8 cellular contexts compared by ENCODE assay signal in the genomic region with DNA sequence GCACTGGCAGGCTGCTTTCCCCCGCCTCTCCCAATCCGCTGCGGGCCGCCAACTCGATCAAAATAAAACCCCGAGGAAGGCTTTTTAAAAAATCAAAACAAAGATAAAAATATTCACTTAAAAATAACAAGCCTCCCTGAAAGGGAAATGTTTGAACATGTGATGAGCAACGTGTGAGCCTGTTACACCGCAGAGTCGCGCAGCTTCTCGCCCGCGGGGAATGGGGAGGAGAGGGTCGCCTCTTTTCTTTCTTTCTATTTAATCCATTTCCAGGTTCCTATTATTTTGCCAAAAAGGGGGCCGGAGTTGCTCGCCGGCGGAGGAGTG.
DNase-seq lines count a peak whose midpoint lies in the region; ATAC-seq and TF ChIP-seq lines count a peak whose summit lies in the region.

No MANE protein-coding gene starts in this region.

- DNase-seq in H7 = no peak
- no peak for DNase-seq in WTC11 (ENCODE audit: low spot score)
- no peak for DNase-seq in body of pancreas
- no peak for DNase-seq in NCI-H82 treated with DMSO at 0.1 percent for 48 hours (lab: John Stamatoyannopoulos, UW; ENCODE audit: unreplicated experiment)
- no peak for DNase-seq in activated CD8-positive, alpha-beta memory T cell treated with anti-CD3 and anti-CD28 coated beads for 24 hours

- H3K27ac ChIP-seq in iPS-18a (ENCODE audit: low read length) (no peak overlapping the region), body of pancreas (no peak overlapping the region)

- no peaks in the 10 kb centered on the region for H3K36me3 Mint-ChIP-seq in WTC11

- no peak for TF ChIP-seq POLR2A in body of pancreas (IDR thresholded peaks at IDR 0.05)

- POLR2A ChIA-PET in WTC11 (lab: Charles Lee) = interaction anchor here (1.5 kb wide), 1 partner anchor 21 kb away, joined by 5 read pairs; no protein-coding TSS in a partner anchor

- H3K4me1 Mint-ChIP-seq in WTC11 = peaks cover 13% of the 10 kb centered on the region

- H3K4me3 Mint-ChIP-seq in WTC11 = peak overlapping the region; percentile 85

- H3K4me1 ChIP-seq in iPS-18a (ENCODE audit: control insufficient read depth, low read depth, low read length) (peaks cover 5% of the 10 kb centered on the region), skeletal muscle satellite cell (ENCODE audit: control insufficient read depth, insufficient read depth, low read length) (no peaks in the 10 kb centered on the region), body of pancreas (no peaks in the 10 kb centered on the region)

- peaks cover 91% of the 10 kb centered on the region for H3K27me3 Mint-ChIP-seq in WTC11 (ENCODE audit: low read depth)

- no peaks in the 10 kb centered on the region for H3K36me3 ChIP-seq in H7 (replicated peaks; ENCODE audit: control insufficient read depth, insufficient read depth, low read length)
- no peaks in the 10 kb centered on the region for H3K36me3 ChIP-seq in iPS-18a (ENCODE audit: control insufficient read depth, low read depth, low read length)
- no peaks in the 10 kb centered on the region for H3K36me3 ChIP-seq in skeletal muscle satellite cell (ENCODE audit: insufficient read depth, low read length)
- H3K36me3 ChIP-seq in body of pancreas (replicated peaks in 1 of 2; ENCODE audit: insufficient read depth in 1 of 2, low read depth in 2 of 2) = no peaks in the 10 kb centered on the region

- H3K4me2 ChIP-seq in skeletal muscle satellite cell (ENCODE audit: low read length) = peak overlapping the region; percentile 85

- 1 to 2% methylated on average over 13 to 18 of the region's 18 CpGs for WGBS in body of pancreas, 2 donors

- H3K9me3 Mint-ChIP-seq in WTC11 = no peaks in the 10 kb centered on the region

- no peak for ATAC-seq in WTC11
- no peak for ATAC-seq in body of pancreas
- no peak for ATAC-seq in HG02610 (IDR thresholded peaks at IDR 0.05; ENCODE audit: unreplicated experiment)

- intact Hi-C loops in body of pancreas (cut with DNase I) = no loop called here

- CTCF ChIA-PET in WTC11 (lab: Charles Lee) = interaction anchor here (0.7 to 0.9 kb wide), 3 partner anchors 20 to 90 kb away, joined by 3 read pairs; no protein-coding TSS in a partner anchor

- H3K27me3 ChIP-seq in H7 (ENCODE audit: control insufficient read depth, insufficient read depth, low read length) (peaks cover 70% of the 10 kb centered on the region), iPS-18a (ENCODE audit: control insufficient read depth, insufficient read depth, low read length) (peaks cover 91% of the 10 kb centered on the region), skeletal muscle satellite cell (ENCODE audit: control insufficient read depth, insufficient read depth, low read length) (peaks cover 14% of the 10 kb centered on the region), body of pancreas (no peaks in the 10 kb centered on the region)

- H3K9ac ChIP-seq in iPS-18a (ENCODE audit: low read length) = no peak overlapping the region
- H3K9ac ChIP-seq in skeletal muscle satellite cell (ENCODE audit: low read depth, low read length) = peak overlapping the region; percentile 47

- no peak for TF ChIP-seq CTCF in WTC11 (IDR thresholded peaks at IDR 0.05)
- no peak for TF ChIP-seq CTCF in body of pancreas (IDR thresholded peaks at IDR 0.05)

- peaks cover 7% of the 10 kb centered on the region for H3K9me3 ChIP-seq in iPS-18a (ENCODE audit: control insufficient read depth, low read depth, low read length)
- no peaks in the 10 kb centered on the region for H3K9me3 ChIP-seq in skeletal muscle satellite cell (replicated peaks; ENCODE audit: low read length)
- no peaks in the 10 kb centered on the region for H3K9me3 ChIP-seq in body of pancreas

- H3K27ac Mint-ChIP-seq in WTC11 = no peak overlapping the region

- H3K4me3 ChIP-seq in H7 (ENCODE audit: insufficient read depth, low read depth, low read length) (peak overlapping the region; percentile 66), iPS-18a (ENCODE audit: low read length) (peak overlapping the region; percentile 57), skeletal muscle satellite cell (ENCODE audit: low read length) (peak overlapping the region; percentile 67), body of pancreas (peak overlapping the region in 1 of 2 donors; percentile 22)

TF ChIP-seq in WTC11, 78 proteins besides CTCF, POLR2A, EP300 and RAD21 (continues in another document):
- TF ChIP-seq MXD4 (CRISPR knock-in tag; IDR thresholded peaks at IDR 0.05; ENCODE audit: borderline replicate concordance) (no peak), TCF7 (CRISPR knock-in tag; IDR thresholded peaks at IDR 0.05; ENCODE audit: low read depth) (no peak), SP1 (CRISPR knock-in tag; conservative IDR thresholded peaks at IDR 0.05) (no peak), PRRX2 (CRISPR knock-in tag; IDR thresholded peaks at IDR 0.05) (no peak), GABPB1 (CRISPR knock-in tag; IDR thresholded peaks at IDR 0.05) (no peak), ZBTB21 (CRISPR knock-in tag; IDR thresholded peaks at IDR 0.05; ENCODE audit: borderline replicate concordance) (no peak), IRF2 (CRISPR knock-in tag; IDR thresholded peaks at IDR 0.05; ENCODE audit: borderline replicate concordance, low read depth) (no peak)
- TF ChIP-seq, protein P1, sequence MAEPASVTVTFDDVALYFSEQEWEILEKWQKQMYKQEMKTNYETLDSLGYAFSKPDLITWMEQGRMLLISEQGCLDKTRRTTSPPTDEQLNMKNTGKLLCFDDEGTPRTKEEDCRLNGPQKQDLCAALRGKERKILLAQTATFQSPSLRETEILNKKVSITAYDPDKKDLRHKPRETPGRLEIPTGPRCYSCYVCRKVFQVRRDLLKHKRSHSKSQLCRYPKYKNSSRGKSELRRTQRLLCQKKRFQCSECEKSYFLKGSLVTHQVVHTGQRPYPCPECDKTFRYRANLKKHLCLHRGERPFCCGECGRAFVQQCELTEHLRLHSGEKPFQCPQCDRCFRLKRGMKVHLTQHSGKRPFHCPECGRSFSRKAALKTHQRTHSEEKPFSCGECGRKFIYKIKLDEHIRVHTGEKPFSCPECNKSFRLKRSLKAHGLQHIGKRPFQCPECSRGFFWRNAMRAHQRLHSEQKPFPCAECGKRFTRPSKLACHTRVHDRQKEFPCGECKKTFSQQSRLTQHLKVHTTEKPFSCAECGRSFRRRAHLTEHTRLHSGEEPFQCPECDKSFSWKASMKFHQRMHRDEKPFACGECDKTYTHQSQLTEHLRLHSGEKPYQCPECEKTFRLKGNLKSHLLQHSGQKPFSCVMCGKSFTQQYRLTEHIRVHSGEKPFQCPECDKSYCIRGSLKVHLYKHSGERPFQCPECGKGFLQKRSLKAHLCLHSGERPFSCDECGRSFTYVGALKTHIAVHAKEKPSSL (CRISPR knock-in tag; conservative IDR thresholded peaks at IDR 0.05) = no peak
- TF ChIP-seq, protein P2, sequence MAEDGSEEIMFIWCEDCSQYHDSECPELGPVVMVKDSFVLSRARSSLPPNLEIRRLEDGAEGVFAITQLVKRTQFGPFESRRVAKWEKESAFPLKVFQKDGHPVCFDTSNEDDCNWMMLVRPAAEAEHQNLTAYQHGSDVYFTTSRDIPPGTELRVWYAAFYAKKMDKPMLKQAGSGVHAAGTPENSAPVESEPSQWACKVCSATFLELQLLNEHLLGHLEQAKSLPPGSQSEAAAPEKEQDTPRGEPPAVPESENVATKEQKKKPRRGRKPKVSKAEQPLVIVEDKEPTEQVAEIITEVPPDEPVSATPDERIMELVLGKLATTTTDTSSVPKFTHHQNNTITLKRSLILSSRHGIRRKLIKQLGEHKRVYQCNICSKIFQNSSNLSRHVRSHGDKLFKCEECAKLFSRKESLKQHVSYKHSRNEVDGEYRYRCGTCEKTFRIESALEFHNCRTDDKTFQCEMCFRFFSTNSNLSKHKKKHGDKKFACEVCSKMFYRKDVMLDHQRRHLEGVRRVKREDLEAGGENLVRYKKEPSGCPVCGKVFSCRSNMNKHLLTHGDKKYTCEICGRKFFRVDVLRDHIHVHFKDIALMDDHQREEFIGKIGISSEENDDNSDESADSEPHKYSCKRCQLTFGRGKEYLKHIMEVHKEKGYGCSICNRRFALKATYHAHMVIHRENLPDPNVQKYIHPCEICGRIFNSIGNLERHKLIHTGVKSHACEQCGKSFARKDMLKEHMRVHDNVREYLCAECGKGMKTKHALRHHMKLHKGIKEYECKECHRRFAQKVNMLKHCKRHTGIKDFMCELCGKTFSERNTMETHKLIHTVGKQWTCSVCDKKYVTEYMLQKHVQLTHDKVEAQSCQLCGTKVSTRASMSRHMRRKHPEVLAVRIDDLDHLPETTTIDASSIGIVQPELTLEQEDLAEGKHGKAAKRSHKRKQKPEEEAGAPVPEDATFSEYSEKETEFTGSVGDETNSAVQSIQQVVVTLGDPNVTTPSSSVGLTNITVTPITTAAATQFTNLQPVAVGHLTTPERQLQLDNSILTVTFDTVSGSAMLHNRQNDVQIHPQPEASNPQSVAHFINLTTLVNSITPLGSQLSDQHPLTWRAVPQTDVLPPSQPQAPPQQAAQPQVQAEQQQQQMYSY (CRISPR knock-in tag; IDR thresholded peaks at IDR 0.05) = no peak
- TF ChIP-seq, protein P3, sequence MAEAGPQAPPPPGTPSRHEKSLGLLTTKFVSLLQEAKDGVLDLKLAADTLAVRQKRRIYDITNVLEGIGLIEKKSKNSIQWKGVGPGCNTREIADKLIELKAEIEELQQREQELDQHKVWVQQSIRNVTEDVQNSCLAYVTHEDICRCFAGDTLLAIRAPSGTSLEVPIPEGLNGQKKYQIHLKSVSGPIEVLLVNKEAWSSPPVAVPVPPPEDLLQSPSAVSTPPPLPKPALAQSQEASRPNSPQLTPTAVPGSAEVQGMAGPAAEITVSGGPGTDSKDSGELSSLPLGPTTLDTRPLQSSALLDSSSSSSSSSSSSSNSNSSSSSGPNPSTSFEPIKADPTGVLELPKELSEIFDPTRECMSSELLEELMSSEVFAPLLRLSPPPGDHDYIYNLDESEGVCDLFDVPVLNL (CRISPR knock-in tag; IDR thresholded peaks at IDR 0.05; ENCODE audit: borderline replicate concordance, low read depth) = no peak
